ENCODE assay signal across 27 cellular contexts in genomic region chr1:174465855-174466254, GRCh38. TPM values are rescaled to one million over a fixed set of nuclear protein-coding genes. Genes with fewer than 3 reads are reported as not detected.
"Had no signal": no experiment of that assay in that cellular context is flagged by ENCODE, and none has a peak within 500 bp of the region (broad histone marks: within the 10 kb centered on the region; RNA-seq: fewer than 3 reads in every experiment).

No MANE protein-coding gene starts in this region.

- H3K79me2 ChIP-seq: hepatocyte had no signal

- H3K36me3 Mint-ChIP-seq: mesothelial cell of epicardium had no signal

- H3K27me3 Mint-ChIP-seq: naive B cell had no signal

- H3K27ac ChIP-seq: coronary artery, dorsolateral prefrontal cortex, esophagus muscularis mucosa, foreskin keratinocyte, gastroesophageal sphincter, heart left ventricle, hepatocyte, left lung, lower lobe of right lung had no signal

- H3K4me3 ChIP-seq: coronary artery, dorsolateral prefrontal cortex, esophagus muscularis mucosa, gastroesophageal sphincter, heart left ventricle, hepatocyte, left lung, lower lobe of right lung, mucosa of descending colon had no signal

- H3K4me2 ChIP-seq: hepatocyte had no signal

- DNase-seq: dermis blood vessel endothelial cell; dorsolateral prefrontal cortex; effector CD4-positive, alpha-beta T cell; effector memory CD4-positive, alpha-beta T cell; heart left ventricle; hypothalamus; immature natural killer cell; islet precursor cell; left cardiac atrium; left ventricle myocardium superior; lower lobe of right lung; mesenchymal stem cell; mucosa of descending colon; naive B cell had no signal

- H3K4me1 ChIP-seq: foreskin keratinocyte, gastroesophageal sphincter, left lung, lower lobe of right lung had no signal

- H3K9me3 Mint-ChIP-seq: mesothelial cell of epicardium had no signal

- H3K36me3 ChIP-seq: esophagus muscularis mucosa, gastroesophageal sphincter, heart left ventricle, left lung, lower lobe of right lung had no signal

- FAIRE-seq: colon, endothelial cell of umbilical vein, frontal cortex had no signal

- H3K27ac Mint-ChIP-seq: mesothelial cell of epicardium had no signal

- H2AFZ ChIP-seq: hepatocyte had no signal

- H3K4me1 Mint-ChIP-seq: mesothelial cell of epicardium had no signal

- H3K9me3 ChIP-seq: esophagus muscularis mucosa, gastroesophageal sphincter, heart left ventricle, left lung, lower lobe of right lung, mucosa of descending colon had no signal

- H3K4me3 Mint-ChIP-seq: immature natural killer cell, mesothelial cell of epicardium, naive B cell had no signal

- H3K27me3 ChIP-seq: dorsolateral prefrontal cortex, esophagus muscularis mucosa, foreskin keratinocyte, gastroesophageal sphincter, heart left ventricle, hepatocyte, left lung had no signal

- ATAC-seq: foreskin keratinocyte, gastroesophageal sphincter, left cardiac atrium, left lung, left ventricle myocardium superior, lower lobe of right lung, mucosa of descending colon had no signal

RNA-seq across cellular contexts. Expression of gene GPR52, which starts 18.1 kb away (rescaled TPM):
- total RNA-seq: epithelial cell of proximal tubule, kidney epithelial cell had no signal
- polyA plus RNA-seq: fibroblast of lung, foreskin keratinocyte, hepatocyte, immature natural killer cell had no signal
